Comparison of ENCODE assay signal across 27 cellular contexts in the genomic region with DNA sequence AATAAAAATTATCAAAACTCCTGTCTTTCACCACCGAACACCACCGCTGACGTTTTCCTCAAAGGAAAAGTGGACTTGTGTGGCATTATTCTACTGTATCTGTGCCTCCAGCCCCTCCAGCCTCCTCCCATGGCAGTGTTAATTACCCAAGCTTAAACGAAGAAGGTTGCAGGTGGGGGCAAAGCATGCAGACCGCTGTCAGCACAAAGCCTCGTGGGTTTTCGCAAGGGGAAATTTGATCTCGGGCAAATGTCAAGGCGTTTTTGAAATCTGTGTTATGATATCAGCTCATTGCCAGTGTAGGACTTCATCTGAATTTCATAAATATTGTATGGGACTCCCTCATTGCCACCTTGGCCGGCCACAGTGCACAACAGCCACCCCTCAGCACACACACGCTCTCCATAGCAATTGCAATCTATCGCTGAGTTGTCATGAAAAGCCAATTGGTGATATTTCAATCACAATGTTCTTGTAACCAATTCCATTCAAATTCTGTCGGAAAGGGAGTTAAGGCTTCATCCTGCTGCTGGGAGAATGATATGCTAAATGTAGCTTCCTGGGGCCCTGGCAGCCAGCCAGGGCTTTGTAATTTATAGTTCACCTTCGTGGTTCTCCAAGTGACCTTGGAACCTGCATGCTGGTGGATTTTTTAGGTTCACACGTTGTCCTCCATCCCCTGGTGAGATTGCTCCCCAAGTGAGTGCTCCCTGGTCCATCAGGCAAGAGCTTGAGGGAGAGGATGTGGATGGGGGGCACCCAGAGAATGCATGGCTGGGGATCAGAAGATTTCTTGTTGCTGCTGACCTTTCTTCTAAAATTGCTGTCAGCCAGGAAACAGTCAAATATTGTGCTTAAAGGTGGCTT. TPM values are rescaled to one million over a fixed set of nuclear protein-coding genes. Genes with fewer than 3 reads are reported as not detected.
DNase-seq lines count a peak whose midpoint lies in the region; ATAC-seq and TF ChIP-seq lines count a peak whose summit lies in the region.
"Had no signal": no experiment of that assay in that cellular context is flagged by ENCODE, and none has a peak within 500 bp of the region (broad histone marks: within the 10 kb centered on the region; RNA-seq: fewer than 3 reads in every experiment).

No MANE protein-coding gene starts in this region.

- no peak for TF ChIP-seq EP300 in sigmoid colon (IDR thresholded peaks at IDR 0.05)

- no peaks in the 10 kb centered on the region for H3K9me3 Mint-ChIP-seq in activated CD8-positive, alpha-beta memory T cell treated with anti-CD3 and anti-CD28 coated beads, Interleukin-2, amount 10 ng/mL, durations not matched to agents 7 days and 5 days (ENCODE audit: low read depth)
- H3K9me3 Mint-ChIP-seq: activated naive CD8-positive, alpha-beta T cell treated with anti-CD3 and anti-CD28 coated beads for 36 hours; activated T-cell treated with anti-CD3 and anti-CD28 coated beads, Interleukin-2, amount 50 U/mL, for 72 hours; CD4-positive, alpha-beta memory T cell; natural killer cell treated with Interleukin-12 subunit alpha and Interleukin-12 subunit beta and Interleukin-15 and Interleukin-18, amount 100 ng/mL, for 72 hours had no signal

- H3K27ac Mint-ChIP-seq in activated CD8-positive, alpha-beta memory T cell treated with anti-CD3 and anti-CD28 coated beads, Interleukin-2, amount 10 ng/mL, durations not matched to agents 7 days and 5 days = no peak overlapping the region
- H3K27ac Mint-ChIP-seq: activated naive CD8-positive, alpha-beta T cell treated with anti-CD3 and anti-CD28 coated beads for 36 hours; activated T-cell treated with anti-CD3 and anti-CD28 coated beads, Interleukin-2, amount 50 U/mL, for 72 hours; CD4-positive, alpha-beta memory T cell; natural killer cell treated with Interleukin-12 subunit alpha and Interleukin-12 subunit beta and Interleukin-15 and Interleukin-18, amount 100 ng/mL, for 72 hours; stimulated activated naive B cell treated with anti-CD40 and anti-IgM and Interleukin-4, amounts not matched to agents 10 μg/mL and 1 μg/mL and 100 μg/mL, for 72 hours had no signal

- H3K36me3 Mint-ChIP-seq in activated CD8-positive, alpha-beta memory T cell treated with anti-CD3 and anti-CD28 coated beads, Interleukin-2, amount 10 ng/mL, durations not matched to agents 7 days and 5 days = no peaks in the 10 kb centered on the region
- H3K36me3 Mint-ChIP-seq: activated naive CD8-positive, alpha-beta T cell treated with anti-CD3 and anti-CD28 coated beads for 36 hours; CD4-positive, alpha-beta memory T cell; natural killer cell treated with Interleukin-12 subunit alpha and Interleukin-12 subunit beta and Interleukin-15 and Interleukin-18, amount 100 ng/mL, for 72 hours had no signal

- H3K4me1 Mint-ChIP-seq in activated CD8-positive, alpha-beta memory T cell treated with anti-CD3 and anti-CD28 coated beads, Interleukin-2, amount 10 ng/mL, durations not matched to agents 7 days and 5 days = no peaks in the 10 kb centered on the region
- H3K4me1 Mint-ChIP-seq: activated naive CD8-positive, alpha-beta T cell treated with anti-CD3 and anti-CD28 coated beads for 36 hours; stimulated activated naive B cell treated with anti-CD40 and anti-IgM and Interleukin-4, amounts not matched to agents 10 μg/mL and 1 μg/mL and 100 μg/mL, for 72 hours had no signal

- no peak overlapping the region for H3K4me3 Mint-ChIP-seq in activated CD8-positive, alpha-beta memory T cell treated with anti-CD3 and anti-CD28 coated beads, Interleukin-2, amount 10 ng/mL, durations not matched to agents 7 days and 5 days
- H3K4me3 Mint-ChIP-seq: activated naive CD8-positive, alpha-beta T cell treated with anti-CD3 and anti-CD28 coated beads for 36 hours; activated T-cell treated with anti-CD3 and anti-CD28 coated beads, Interleukin-2, amount 50 U/mL, for 72 hours; CD4-positive, alpha-beta memory T cell; natural killer cell treated with Interleukin-12 subunit alpha and Interleukin-12 subunit beta and Interleukin-15 and Interleukin-18, amount 100 ng/mL, for 72 hours; stimulated activated naive B cell treated with anti-CD40 and anti-IgM and Interleukin-4, amounts not matched to agents 10 μg/mL and 1 μg/mL and 100 μg/mL, for 72 hours had no signal

- TF ChIP-seq POLR2A in sigmoid colon (IDR thresholded peaks at IDR 0.05) = no peak

- intact Hi-C loops in sigmoid colon (cut with DNase I) = no loop called here

- peak overlapping the region; percentile 88 for H3K27ac ChIP-seq in HUES64 (ENCODE audit: low read depth, low read length)
- no peak overlapping the region for H3K27ac ChIP-seq in sigmoid colon
- H3K27ac ChIP-seq: esophagus muscularis mucosa, gastrocnemius medialis, RWPE1, thoracic aorta had no signal

- no peak for TF ChIP-seq CTCF in sigmoid colon (IDR thresholded peaks at IDR 0.05)

- no peaks in the 10 kb centered on the region for H3K9me3 ChIP-seq in HUES64 (ENCODE audit: insufficient read depth, low read depth, low read length)
- no peaks in the 10 kb centered on the region for H3K9me3 ChIP-seq in endocrine pancreas (ENCODE audit: control insufficient read depth, low read length)
- no peaks in the 10 kb centered on the region for H3K9me3 ChIP-seq in sigmoid colon
- H3K9me3 ChIP-seq: esophagus muscularis mucosa, gastrocnemius medialis, thoracic aorta had no signal

- H3K36me3 ChIP-seq in HUES64 (ENCODE audit: insufficient read depth, low read length) (no peaks in the 10 kb centered on the region), endocrine pancreas (ENCODE audit: control insufficient read depth, insufficient read depth, low read length) (no peaks in the 10 kb centered on the region), sigmoid colon (no peaks in the 10 kb centered on the region)
- H3K36me3 ChIP-seq: esophagus muscularis mucosa, gastrocnemius medialis, thoracic aorta had no signal

- CTCF ChIA-PET in activated CD8-positive, alpha-beta memory T cell treated with anti-CD3 and anti-CD28 coated beads, Interleukin-2, amount 10 ng/mL, durations not matched to agents 7 days and 5 days (lab: Charles Lee) = no interaction called here

- no peak for ATAC-seq in activated CD8-positive, alpha-beta memory T cell treated with anti-CD3 and anti-CD28 coated beads, Interleukin-2, amount 10 ng/mL, durations not matched to agents 7 days and 5 days
- no peak for ATAC-seq in GM21515 (IDR thresholded peaks at IDR 0.05; ENCODE audit: unreplicated experiment)
- ATAC-seq: activated T-cell treated with anti-CD3 and anti-CD28 coated beads, Interleukin-2, amount 50 U/mL, for 72 hours; gastrocnemius medialis; HCT116; left colon; natural killer cell treated with Interleukin-12 subunit alpha and Interleukin-12 subunit beta and Interleukin-15 and Interleukin-18, amount 100 ng/mL, for 72 hours; stimulated activated naive B cell treated with anti-CD40 and anti-IgM and Interleukin-4, amounts not matched to agents 10 μg/mL and 1 μg/mL and 100 μg/mL, for 72 hours had no signal

- 15% methylated on average over 14 of the region's 15 CpGs for WGBS in HUES64
- WGBS in sigmoid colon, 2 donors = 27 to 41% methylated on average over 15 of the region's 15 CpGs

- H3K9ac ChIP-seq in HUES64 (ENCODE audit: low read depth, low read length) (peak overlapping the region; percentile 45; the same call in 1 of the 2 replicates), endocrine pancreas (ENCODE audit: control insufficient read depth, insufficient read depth, low read length) (no peak overlapping the region)

- peak; percentile 42 for DNase-seq in NCI-H345 treated with DMSO at 0.1 percent for 48 hours (lab: John Stamatoyannopoulos, UW; ENCODE audit: unreplicated experiment)
- peak; percentile 40 for DNase-seq in sigmoid colon
- no peak for DNase-seq in stimulated activated CD4-positive, alpha-beta T cell treated with anti-CD3 and anti-CD28 coated beads, Interleukin-2, amount 100 ng/mL, for 48 hours
- no peak for DNase-seq in activated CD8-positive, alpha-beta memory T cell treated with anti-CD3 and anti-CD28 coated beads, Interleukin-2, amount 10 ng/mL, durations not matched to agents 7 days and 5 days
- DNase-seq: activated CD4-positive, alpha-beta T cell treated with anti-CD3 and anti-CD28 coated beads for 1 hour; activated naive CD8-positive, alpha-beta T cell treated with anti-CD3 and anti-CD28 coated beads for 36 hours; activated T-cell treated with anti-CD3 and anti-CD28 coated beads, Interleukin-2, amount 50 U/mL, for 72 hours; CD4-positive, alpha-beta memory T cell; DMS53; effector CD4-positive, alpha-beta T cell; gastrocnemius medialis; IMR-90; left colon; midbrain; NCI-H446 treated with DMSO at 0.1 percent for 48 hours; stimulated activated naive B cell treated with anti-CD40 and anti-IgM and Interleukin-4, amounts not matched to agents 10 μg/mL and 1 μg/mL and 100 μg/mL, for 72 hours; T1000 had no signal

- H3K4me3 ChIP-seq in HUES64 (ENCODE audit: low read length) (peak overlapping the region; percentile 37), endocrine pancreas (ENCODE audit: control insufficient read depth, insufficient read depth, low read length) (peak overlapping the region; percentile 2), sigmoid colon (no peak overlapping the region)
- H3K4me3 ChIP-seq: esophagus muscularis mucosa, gastrocnemius medialis, thoracic aorta had no signal

- peaks cover 6% of the 10 kb centered on the region for H3K27me3 Mint-ChIP-seq in activated CD8-positive, alpha-beta memory T cell treated with anti-CD3 and anti-CD28 coated beads, Interleukin-2, amount 10 ng/mL, durations not matched to agents 7 days and 5 days

- H3K4me1 ChIP-seq in HUES64 (ENCODE audit: insufficient read depth, low read length) (peaks cover 25% of the 10 kb centered on the region), endocrine pancreas (ENCODE audit: control insufficient read depth, insufficient read depth, low read length) (no peaks in the 10 kb centered on the region), sigmoid colon (no peaks in the 10 kb centered on the region)
- H3K4me1 ChIP-seq: esophagus muscularis mucosa, gastrocnemius medialis had no signal

- no peaks in the 10 kb centered on the region for H3K27me3 ChIP-seq in HUES64 (ENCODE audit: insufficient read depth, low read length)
- H3K27me3 ChIP-seq in endocrine pancreas (ENCODE audit: control insufficient read depth, insufficient read depth, low read length) = no peaks in the 10 kb centered on the region
- peaks cover 0 to 54% (median 5%) of the 10 kb centered on the region in 3 donors for H3K27me3 ChIP-seq in sigmoid colon

RNA-seq across cellular contexts. Expression of a gene that starts 16.6 kb away (rescaled TPM):
- polyA plus RNA-seq in HUES64 (2013, experiment 1 of 2) = 5.7 TPM
- polyA plus RNA-seq in HUES64 (2013, experiment 2 of 2) = 7.7 TPM
- under 1 TPM in 1 of 4 donors, not detected in 3; 0.36 TPM for total RNA-seq in sigmoid colon
- polyA plus RNA-seq in sigmoid colon = under 1 TPM in 2 of 3 donors, not detected in 1; 0.35 to 0.60 TPM
- not detected for total RNA-seq in activated CD8-positive, alpha-beta memory T cell treated with anti-CD3 and anti-CD28 coated beads, Interleukin-2, amount 10 ng/mL, durations not matched to agents 7 days and 5 days
- total RNA-seq: activated CD8-positive, alpha-beta memory T cell treated with anti-CD3 and anti-CD28 coated beads for 36 hours; activated naive CD8-positive, alpha-beta T cell treated with anti-CD3 and anti-CD28 coated beads for 36 hours; activated T-cell treated with anti-CD3 and anti-CD28 coated beads, Interleukin-2, amount 50 U/mL, for 72 hours; CD4-positive, alpha-beta memory T cell; IMR-90; left colon; M059J; natural killer cell treated with Interleukin-12 subunit alpha and Interleukin-12 subunit beta and Interleukin-15 and Interleukin-18, amount 100 ng/mL, for 72 hours had no signal
- polyA plus RNA-seq: CD4-positive, alpha-beta memory T cell; IMR-90 had no signal

Comparison
In these comparisons a context has a peak if more than half of its experiments do, and no peak if none do; other contexts are left out.
1. H3K4me3 ChIP-seq: peak in HUES64 (single experiment) and endocrine pancreas (single experiment); none in sigmoid colon (0 of 4).
2. DNase-seq: peak in NCI-H345 treated with DMSO at 0.1 percent for 48 hours (single experiment) and sigmoid colon (single experiment); none in stimulated activated CD4-positive, alpha-beta T cell treated with anti-CD3 and anti-CD28 coated beads, Interleukin-2, amount 100 ng/mL, for 48 hours (0 of 2) and activated CD8-positive, alpha-beta memory T cell treated with anti-CD3 and anti-CD28 coated beads, Interleukin-2, amount 10 ng/mL, durations not matched to agents 7 days and 5 days (single experiment).